Comparison of ENCODE assay signal across 1 cellular context in the genomic region with DNA sequence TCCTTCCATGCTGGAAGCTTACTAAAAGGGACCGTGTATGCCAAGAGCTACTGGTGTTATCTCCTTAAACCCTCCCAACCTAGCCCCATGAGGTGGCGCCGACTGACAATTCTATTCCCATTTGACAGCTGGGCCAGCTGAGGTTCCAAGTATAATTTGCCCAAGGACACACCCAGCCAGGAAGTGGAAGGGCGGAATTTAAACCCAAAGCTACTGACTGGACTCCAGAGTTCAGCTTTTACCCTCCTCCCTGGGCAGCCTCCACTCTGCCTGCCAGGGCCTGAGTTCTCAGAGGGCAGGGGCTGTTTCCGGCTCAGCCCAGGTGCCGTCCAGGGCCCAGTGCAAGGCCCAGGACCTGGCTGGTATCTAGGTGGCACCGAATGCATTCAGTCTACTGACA.
TF ChIP-seq lines count a peak whose summit lies in the region.

No MANE protein-coding gene starts in this region.

TF ChIP-seq in HepG2, 621 proteins besides CTCF, POLR2A, EP300 and RAD21 (continued from another document):
- no peak for TF ChIP-seq ZNF383 (CRISPR knock-in tag; IDR thresholded peaks at IDR 0.05; ENCODE audit: borderline replicate concordance)
- no peak; the same call in 1 of the 2 replicates for TF ChIP-seq ZFX (CRISPR knock-in tag; IDR thresholded peaks at IDR 0.05; ENCODE audit: low read depth)
- peak; percentile 26; the same call in 1 of the 2 replicates for TF ChIP-seq ZNF746 (CRISPR knock-in tag; IDR thresholded peaks at IDR 0.05)
- TF ChIP-seq HMG20B (CRISPR knock-in tag; conservative IDR thresholded peaks at IDR 0.05), result no peak
- TF ChIP-seq, protein P1, sequence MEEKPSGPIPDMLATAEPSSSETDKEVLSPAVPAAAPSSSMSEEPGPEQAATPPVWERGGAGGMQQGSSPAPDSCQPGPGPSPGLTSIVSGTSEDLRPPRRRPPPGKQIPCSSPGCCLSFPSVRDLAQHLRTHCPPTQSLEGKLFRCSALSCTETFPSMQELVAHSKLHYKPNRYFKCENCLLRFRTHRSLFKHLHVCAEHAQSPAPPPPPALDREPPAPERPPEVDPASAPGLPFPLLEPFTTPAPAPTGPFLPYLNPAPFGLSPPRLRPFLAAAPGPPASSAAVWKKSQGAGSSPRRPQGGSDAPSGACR (CRISPR knock-in tag; IDR thresholded peaks at IDR 0.05), result no peak
- TF ChIP-seq ZSCAN31 (CRISPR knock-in tag; IDR thresholded peaks at IDR 0.05; ENCODE audit: low read depth), result no peak
- TF ChIP-seq, protein P2, sequence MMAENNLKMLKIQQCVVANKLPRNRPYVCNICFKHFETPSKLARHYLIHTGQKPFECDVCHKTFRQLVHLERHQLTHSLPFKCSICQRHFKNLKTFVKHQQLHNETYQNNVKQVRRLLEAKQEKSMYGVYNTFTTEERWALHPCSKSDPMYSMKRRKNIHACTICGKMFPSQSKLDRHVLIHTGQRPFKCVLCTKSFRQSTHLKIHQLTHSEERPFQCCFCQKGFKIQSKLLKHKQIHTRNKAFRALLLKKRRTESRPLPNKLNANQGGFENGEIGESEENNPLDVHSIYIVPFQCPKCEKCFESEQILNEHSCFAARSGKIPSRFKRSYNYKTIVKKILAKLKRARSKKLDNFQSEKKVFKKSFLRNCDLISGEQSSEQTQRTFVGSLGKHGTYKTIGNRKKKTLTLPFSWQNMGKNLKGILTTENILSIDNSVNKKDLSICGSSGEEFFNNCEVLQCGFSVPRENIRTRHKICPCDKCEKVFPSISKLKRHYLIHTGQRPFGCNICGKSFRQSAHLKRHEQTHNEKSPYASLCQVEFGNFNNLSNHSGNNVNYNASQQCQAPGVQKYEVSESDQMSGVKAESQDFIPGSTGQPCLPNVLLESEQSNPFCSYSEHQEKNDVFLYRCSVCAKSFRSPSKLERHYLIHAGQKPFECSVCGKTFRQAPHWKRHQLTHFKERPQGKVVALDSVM (CRISPR knock-in tag; IDR thresholded peaks at IDR 0.05), result peak; percentile 97
- TF ChIP-seq ZNF724P (CRISPR knock-in tag; IDR thresholded peaks at IDR 0.05; ENCODE audit: borderline replicate concordance), result no peak
- no peak for TF ChIP-seq FOXO1 (CRISPR knock-in tag; IDR thresholded peaks at IDR 0.05)
- TF ChIP-seq ZSCAN25 (CRISPR knock-in tag; IDR thresholded peaks at IDR 0.05), result peak; percentile 55; the same call in 1 of the 2 replicates
- TF ChIP-seq, protein P3, sequence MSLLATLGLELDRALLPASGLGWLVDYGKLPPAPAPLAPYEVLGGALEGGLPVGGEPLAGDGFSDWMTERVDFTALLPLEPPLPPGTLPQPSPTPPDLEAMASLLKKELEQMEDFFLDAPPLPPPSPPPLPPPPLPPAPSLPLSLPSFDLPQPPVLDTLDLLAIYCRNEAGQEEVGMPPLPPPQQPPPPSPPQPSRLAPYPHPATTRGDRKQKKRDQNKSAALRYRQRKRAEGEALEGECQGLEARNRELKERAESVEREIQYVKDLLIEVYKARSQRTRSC (CRISPR knock-in tag; IDR thresholded peaks at IDR 0.05; ENCODE audit: low read depth), result no peak
- no peak for TF ChIP-seq ZNF296 (CRISPR knock-in tag; conservative IDR thresholded peaks at IDR 0.05)
- no peak for TF ChIP-seq ZBTB3 (CRISPR knock-in tag; IDR thresholded peaks at IDR 0.05; ENCODE audit: borderline replicate concordance, low read depth)
- TF ChIP-seq, protein P4, sequence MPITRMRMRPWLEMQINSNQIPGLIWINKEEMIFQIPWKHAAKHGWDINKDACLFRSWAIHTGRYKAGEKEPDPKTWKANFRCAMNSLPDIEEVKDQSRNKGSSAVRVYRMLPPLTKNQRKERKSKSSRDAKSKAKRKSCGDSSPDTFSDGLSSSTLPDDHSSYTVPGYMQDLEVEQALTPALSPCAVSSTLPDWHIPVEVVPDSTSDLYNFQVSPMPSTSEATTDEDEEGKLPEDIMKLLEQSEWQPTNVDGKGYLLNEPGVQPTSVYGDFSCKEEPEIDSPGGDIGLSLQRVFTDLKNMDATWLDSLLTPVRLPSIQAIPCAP (CRISPR knock-in tag; IDR thresholded peaks at IDR 0.05; ENCODE audit: low read depth), result no peak
- no peak for TF ChIP-seq FOSL1 (CRISPR knock-in tag; IDR thresholded peaks at IDR 0.05; ENCODE audit: borderline replicate concordance)
- TF ChIP-seq CHD4 (IDR thresholded peaks at IDR 0.05; ENCODE audit: borderline replicate concordance, low read length), result peak; percentile 65; the same call in 1 of the 2 replicates
- TF ChIP-seq, protein P5, sequence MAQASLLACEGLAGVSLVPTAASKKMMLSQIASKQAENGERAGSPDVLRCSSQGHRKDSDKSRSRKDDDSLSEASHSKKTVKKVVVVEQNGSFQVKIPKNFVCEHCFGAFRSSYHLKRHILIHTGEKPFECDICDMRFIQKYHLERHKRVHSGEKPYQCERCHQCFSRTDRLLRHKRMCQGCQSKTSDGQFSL (CRISPR knock-in tag; IDR thresholded peaks at IDR 0.05), result no peak
- no peak for TF ChIP-seq ZMAT3 (CRISPR knock-in tag; conservative IDR thresholded peaks at IDR 0.05)
- 0 out of 2 replicates have a peak, but pooled peaks have one; percentile 57 for TF ChIP-seq ZNF3 (CRISPR knock-in tag; IDR thresholded peaks at IDR 0.05)
- TF ChIP-seq, protein P6, sequence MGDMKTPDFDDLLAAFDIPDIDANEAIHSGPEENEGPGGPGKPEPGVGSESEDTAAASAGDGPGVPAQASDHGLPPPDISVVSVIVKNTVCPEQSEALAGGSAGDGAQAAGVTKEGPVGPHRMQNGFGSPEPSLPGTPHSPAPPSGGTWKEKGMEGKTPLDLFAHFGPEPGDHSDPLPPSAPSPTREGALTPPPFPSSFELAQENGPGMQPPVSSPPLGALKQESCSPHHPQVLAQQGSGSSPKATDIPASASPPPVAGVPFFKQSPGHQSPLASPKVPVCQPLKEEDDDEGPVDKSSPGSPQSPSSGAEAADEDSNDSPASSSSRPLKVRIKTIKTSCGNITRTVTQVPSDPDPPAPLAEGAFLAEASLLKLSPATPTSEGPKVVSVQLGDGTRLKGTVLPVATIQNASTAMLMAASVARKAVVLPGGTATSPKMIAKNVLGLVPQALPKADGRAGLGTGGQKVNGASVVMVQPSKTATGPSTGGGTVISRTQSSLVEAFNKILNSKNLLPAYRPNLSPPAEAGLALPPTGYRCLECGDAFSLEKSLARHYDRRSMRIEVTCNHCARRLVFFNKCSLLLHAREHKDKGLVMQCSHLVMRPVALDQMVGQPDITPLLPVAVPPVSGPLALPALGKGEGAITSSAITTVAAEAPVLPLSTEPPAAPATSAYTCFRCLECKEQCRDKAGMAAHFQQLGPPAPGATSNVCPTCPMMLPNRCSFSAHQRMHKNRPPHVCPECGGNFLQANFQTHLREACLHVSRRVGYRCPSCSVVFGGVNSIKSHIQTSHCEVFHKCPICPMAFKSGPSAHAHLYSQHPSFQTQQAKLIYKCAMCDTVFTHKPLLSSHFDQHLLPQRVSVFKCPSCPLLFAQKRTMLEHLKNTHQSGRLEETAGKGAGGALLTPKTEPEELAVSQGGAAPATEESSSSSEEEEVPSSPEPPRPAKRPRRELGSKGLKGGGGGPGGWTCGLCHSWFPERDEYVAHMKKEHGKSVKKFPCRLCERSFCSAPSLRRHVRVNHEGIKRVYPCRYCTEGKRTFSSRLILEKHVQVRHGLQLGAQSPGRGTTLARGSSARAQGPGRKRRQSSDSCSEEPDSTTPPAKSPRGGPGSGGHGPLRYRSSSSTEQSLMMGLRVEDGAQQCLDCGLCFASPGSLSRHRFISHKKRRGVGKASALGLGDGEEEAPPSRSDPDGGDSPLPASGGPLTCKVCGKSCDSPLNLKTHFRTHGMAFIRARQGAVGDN (CRISPR knock-in tag; IDR thresholded peaks at IDR 0.05), result no peak
- no peak for TF ChIP-seq ZNF124 (CRISPR knock-in tag; IDR thresholded peaks at IDR 0.05)
- no peak for TF ChIP-seq THAP11 (CRISPR knock-in tag; IDR thresholded peaks at IDR 0.05)
- TF ChIP-seq, protein P7, sequence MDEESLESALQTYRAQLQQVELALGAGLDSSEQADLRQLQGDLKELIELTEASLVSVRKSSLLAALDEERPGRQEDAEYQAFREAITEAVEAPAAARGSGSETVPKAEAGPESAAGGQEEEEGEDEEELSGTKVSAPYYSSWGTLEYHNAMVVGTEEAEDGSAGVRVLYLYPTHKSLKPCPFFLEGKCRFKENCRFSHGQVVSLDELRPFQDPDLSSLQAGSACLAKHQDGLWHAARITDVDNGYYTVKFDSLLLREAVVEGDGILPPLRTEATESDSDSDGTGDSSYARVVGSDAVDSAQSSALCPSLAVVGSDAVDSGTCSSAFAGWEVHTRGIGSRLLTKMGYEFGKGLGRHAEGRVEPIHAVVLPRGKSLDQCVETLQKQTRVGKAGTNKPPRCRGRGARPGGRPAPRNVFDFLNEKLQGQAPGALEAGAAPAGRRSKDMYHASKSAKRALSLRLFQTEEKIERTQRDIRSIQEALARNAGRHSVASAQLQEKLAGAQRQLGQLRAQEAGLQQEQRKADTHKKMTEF (CRISPR knock-in tag; IDR thresholded peaks at IDR 0.05), result peak; percentile 24; the same call in 1 of the 2 replicates
- TF ChIP-seq NRL (CRISPR knock-in tag; IDR thresholded peaks at IDR 0.05; ENCODE audit: borderline replicate concordance), result 0 out of 2 replicates have a peak, but pooled peaks have one; percentile 60
- TF ChIP-seq, protein P8, sequence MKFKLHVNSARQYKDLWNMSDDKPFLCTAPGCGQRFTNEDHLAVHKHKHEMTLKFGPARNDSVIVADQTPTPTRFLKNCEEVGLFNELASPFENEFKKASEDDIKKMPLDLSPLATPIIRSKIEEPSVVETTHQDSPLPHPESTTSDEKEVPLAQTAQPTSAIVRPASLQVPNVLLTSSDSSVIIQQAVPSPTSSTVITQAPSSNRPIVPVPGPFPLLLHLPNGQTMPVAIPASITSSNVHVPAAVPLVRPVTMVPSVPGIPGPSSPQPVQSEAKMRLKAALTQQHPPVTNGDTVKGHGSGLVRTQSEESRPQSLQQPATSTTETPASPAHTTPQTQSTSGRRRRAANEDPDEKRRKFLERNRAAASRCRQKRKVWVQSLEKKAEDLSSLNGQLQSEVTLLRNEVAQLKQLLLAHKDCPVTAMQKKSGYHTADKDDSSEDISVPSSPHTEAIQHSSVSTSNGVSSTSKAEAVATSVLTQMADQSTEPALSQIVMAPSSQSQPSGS (CRISPR knock-in tag; IDR thresholded peaks at IDR 0.05), result no peak
- TF ChIP-seq ZNF530 (CRISPR knock-in tag; IDR thresholded peaks at IDR 0.05; ENCODE audit: low read depth), result no peak
- TF ChIP-seq, protein P9, sequence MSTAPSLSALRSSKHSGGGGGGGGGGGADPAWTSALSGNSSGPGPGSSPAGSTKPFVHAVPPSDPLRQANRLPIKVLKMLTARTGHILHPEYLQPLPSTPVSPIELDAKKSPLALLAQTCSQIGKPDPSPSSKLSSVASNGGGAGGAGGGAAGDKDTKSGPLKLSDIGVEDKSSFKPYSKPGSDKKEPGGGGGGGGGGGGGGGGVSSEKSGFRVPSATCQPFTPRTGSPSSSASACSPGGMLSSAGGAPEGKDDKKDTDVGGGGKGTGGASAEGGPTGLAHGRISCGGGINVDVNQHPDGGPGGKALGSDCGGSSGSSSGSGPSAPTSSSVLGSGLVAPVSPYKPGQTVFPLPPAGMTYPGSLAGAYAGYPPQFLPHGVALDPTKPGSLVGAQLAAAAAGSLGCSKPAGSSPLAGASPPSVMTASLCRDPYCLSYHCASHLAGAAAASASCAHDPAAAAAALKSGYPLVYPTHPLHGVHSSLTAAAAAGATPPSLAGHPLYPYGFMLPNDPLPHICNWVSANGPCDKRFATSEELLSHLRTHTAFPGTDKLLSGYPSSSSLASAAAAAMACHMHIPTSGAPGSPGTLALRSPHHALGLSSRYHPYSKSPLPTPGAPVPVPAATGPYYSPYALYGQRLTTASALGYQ (CRISPR knock-in tag; IDR thresholded peaks at IDR 0.05), result 0 out of 2 replicates have a peak, but pooled peaks have one; percentile 8
- TF ChIP-seq SETDB1 (CRISPR knock-in tag; IDR thresholded peaks at IDR 0.05; ENCODE audit: borderline replicate concordance), result no peak
- no peak for TF ChIP-seq ZNF792 (CRISPR knock-in tag; IDR thresholded peaks at IDR 0.05)
